ENCODE assay signal across 24 cellular contexts in genomic region chr16:81635336-81635947, GRCh38.
A peak's percentile ranks its signal among the peaks of the same experiment; 100 is the strongest.
DNase-seq lines count a peak whose midpoint lies in the region; ATAC-seq and TF ChIP-seq lines count a peak whose summit lies in the region.
"Had no signal": no experiment of that assay in that cellular context is flagged by ENCODE, and none has a peak within 500 bp of the region (broad histone marks: within the 10 kb centered on the region; RNA-seq: fewer than 3 reads in every experiment).

No MANE protein-coding gene starts in this region.

- H3K4me3 ChIP-seq in trophoblast cell (ENCODE audit: low read depth, low read length) = no peak overlapping the region
- no peak overlapping the region for H3K4me3 ChIP-seq in upper lobe of right lung
- H3K4me3 ChIP-seq: tibial artery had no signal

- H3K27ac ChIP-seq in trophoblast cell (ENCODE audit: low read depth, low read length) (no peak overlapping the region), upper lobe of right lung (no peak overlapping the region)
- H3K27ac ChIP-seq: HL-60, tibial artery had no signal

- peak; percentile 45 for DNase-seq in NCI-H2107 treated with DMSO at 0.1 percent for 48 hours (lab: John Stamatoyannopoulos, UW; ENCODE audit: unreplicated experiment)
- DNase-seq in NCI-H2107 (lab: John Stamatoyannopoulos, UW) = no peak
- DNase-seq in NCI-H146 treated with DMSO at 0.1 percent for 48 hours (lab: John Stamatoyannopoulos, UW; ENCODE audit: unreplicated experiment) = peak; percentile 73
- no peak for DNase-seq in activated T-helper 1 cell treated with anti-CD3 and anti-CD28 coated beads, Interleukin-12 subunit alpha, Interleukin-12 subunit beta, Interleukin-2, Interleukin-4 antibody, amounts not matched to agents 30 ng/mL and 10 ng/mL and 1 ng/mL, durations not matched to agents 14 hours and 24 hours and 36 hours (ENCODE audit: low spot score)
- DNase-seq in neural crest cell (ENCODE audit: low read depth, low spot score) = no peak
- DNase-seq in trophoblast cell = no peak
- no peak for DNase-seq in upper lobe of right lung
- DNase-seq in HT-29 (ENCODE audit: low spot score) = no peak
- DNase-seq: 8988T; activated CD4-positive, alpha-beta T cell treated with anti-CD3 and anti-CD28 coated beads, Interleukin-2, amount 50 U/mL, for 4 hours; activated T-cell treated with anti-CD3 and anti-CD28 coated beads, Interleukin-2, amount 50 U/mL, for 72 hours; C1 segment of cervical spinal cord; central memory CD4-positive, alpha-beta T cell; DMS79 treated with DMSO at 0.1 percent for 48 hours; effector CD8-positive, alpha-beta T cell; H7; head of caudate nucleus; kidney; NCI-H187; NK-92 treated with Interleukin-12 subunit alpha and Interleukin-12 subunit beta, amount 100 ng/mL, for 24 hours; stimulated activated naive B cell treated with anti-CD40 and anti-IgM and Interleukin-4, amounts not matched to agents 10 μg/mL and 1 μg/mL and 100 μg/mL, for 72 hours; tibial artery had no signal

- H3K9ac ChIP-seq in trophoblast cell (ENCODE audit: low read length) = no peak overlapping the region

- no peak overlapping the region for H2BK120ac ChIP-seq in trophoblast cell (ENCODE audit: insufficient read depth, low read length, poor library complexity)

- no peak overlapping the region for H2AK5ac ChIP-seq in trophoblast cell (ENCODE audit: low read length)

- ATAC-seq in upper lobe of right lung = no peak
- ATAC-seq: activated T-cell treated with anti-CD3 and anti-CD28 coated beads, Interleukin-2, amount 50 U/mL, for 72 hours; stimulated activated naive B cell treated with anti-CD40 and anti-IgM and Interleukin-4, amounts not matched to agents 10 μg/mL and 1 μg/mL and 100 μg/mL, for 72 hours had no signal

- H3K27me3 ChIP-seq in trophoblast cell (ENCODE audit: insufficient read depth, low read length) = no peaks in the 10 kb centered on the region
- no peaks in the 10 kb centered on the region for H3K27me3 ChIP-seq in upper lobe of right lung
- H3K27me3 ChIP-seq: neutrophil, tibial artery had no signal

- intact Hi-C loops in activated T-helper 1 cell treated with anti-CD3 and anti-CD28 coated beads, Interleukin-12 subunit alpha, Interleukin-12 subunit beta, Interleukin-2, Interleukin-4 antibody, amounts not matched to agents 30 ng/mL and 10 ng/mL and 1 ng/mL, durations not matched to agents 14 hours and 24 hours and 36 hours (cut with micrococcal nuclease) = no loop called here
- intact Hi-C loops in upper lobe of right lung (cut with DNase I) = no loop called here

- H3K36me3 ChIP-seq in trophoblast cell (ENCODE audit: control insufficient read depth in 1 of 2, insufficient read depth in 2 of 2, low read length in 2 of 2) = peaks cover 5 to 6% of the 10 kb centered on the region in 2 experiments
- no peaks in the 10 kb centered on the region for H3K36me3 ChIP-seq in upper lobe of right lung
- H3K36me3 ChIP-seq: tibial artery had no signal

- no peaks in the 10 kb centered on the region for H3K27me3 Mint-ChIP-seq in activated T-helper 1 cell treated with anti-CD3 and anti-CD28 coated beads, Interleukin-12 subunit alpha, Interleukin-12 subunit beta, Interleukin-2, Interleukin-4 antibody, amounts not matched to agents 30 ng/mL and 10 ng/mL and 1 ng/mL, durations not matched to agents 14 hours and 24 hours and 36 hours (ENCODE audit: insufficient read depth)
- no peaks in the 10 kb centered on the region for H3K27me3 Mint-ChIP-seq in neural crest cell (ENCODE audit: low read depth)
- H3K27me3 Mint-ChIP-seq: stimulated activated naive B cell treated with anti-CD40 and anti-IgM and Interleukin-4, amounts not matched to agents 10 μg/mL and 1 μg/mL and 100 μg/mL, for 72 hours had no signal

- peaks cover 16% of the 10 kb centered on the region for H3K79me1 ChIP-seq in trophoblast cell (ENCODE audit: low read length)

- H3K23ac ChIP-seq in trophoblast cell (ENCODE audit: low read length) = no peak overlapping the region

- H3K9me3 Mint-ChIP-seq in activated T-helper 1 cell treated with anti-CD3 and anti-CD28 coated beads, Interleukin-12 subunit alpha, Interleukin-12 subunit beta, Interleukin-2, Interleukin-4 antibody, amounts not matched to agents 30 ng/mL and 10 ng/mL and 1 ng/mL, durations not matched to agents 14 hours and 24 hours and 36 hours = no peaks in the 10 kb centered on the region
- no peaks in the 10 kb centered on the region for H3K9me3 Mint-ChIP-seq in neural crest cell
- H3K9me3 Mint-ChIP-seq: activated T-cell treated with anti-CD3 and anti-CD28 coated beads, Interleukin-2, amount 50 U/mL, for 72 hours; stimulated activated naive B cell treated with anti-CD40 and anti-IgM and Interleukin-4, amounts not matched to agents 10 μg/mL and 1 μg/mL and 100 μg/mL, for 72 hours had no signal

- no CpG with 5 or more reads among the region's 12 CpGs for WGBS in trophoblast cell (ENCODE audit: extremely low coverage, insufficient coverage, insufficient read length)

- H3K4me2 ChIP-seq in trophoblast cell (ENCODE audit: low read length) = no peak overlapping the region

- no peak overlapping the region for H2AFZ ChIP-seq in trophoblast cell (ENCODE audit: insufficient read depth, low read length, poor library complexity)

- peaks cover 15% of the 10 kb centered on the region for H3K79me2 ChIP-seq in trophoblast cell (ENCODE audit: control insufficient read depth, insufficient read depth, low read length, poor library complexity)

- H3K14ac ChIP-seq in trophoblast cell (ENCODE audit: low read length) = no peak overlapping the region

- no peak overlapping the region for H4K91ac ChIP-seq in trophoblast cell (ENCODE audit: low read depth, low read length)

- H3K18ac ChIP-seq in trophoblast cell (ENCODE audit: low read length) = no peak overlapping the region

- no peak overlapping the region for H2BK12ac ChIP-seq in trophoblast cell (ENCODE audit: low read length)

- H3K36me3 Mint-ChIP-seq in activated T-helper 1 cell treated with anti-CD3 and anti-CD28 coated beads, Interleukin-12 subunit alpha, Interleukin-12 subunit beta, Interleukin-2, Interleukin-4 antibody, amounts not matched to agents 30 ng/mL and 10 ng/mL and 1 ng/mL, durations not matched to agents 14 hours and 24 hours and 36 hours (ENCODE audit: low read depth) = no peaks in the 10 kb centered on the region
- H3K36me3 Mint-ChIP-seq in neural crest cell (ENCODE audit: low read depth) = no peaks in the 10 kb centered on the region

- H3K4me1 ChIP-seq in trophoblast cell (ENCODE audit: control insufficient read depth in 1 of 2, insufficient read depth in 2 of 2, low read length in 2 of 2) (peaks cover 39 to 42% of the 10 kb centered on the region in 2 experiments), upper lobe of right lung (peaks cover 27% of the 10 kb centered on the region)
- H3K4me1 ChIP-seq: tibial artery had no signal

- H3K4me3 Mint-ChIP-seq in activated T-helper 1 cell treated with anti-CD3 and anti-CD28 coated beads, Interleukin-12 subunit alpha, Interleukin-12 subunit beta, Interleukin-2, Interleukin-4 antibody, amounts not matched to agents 30 ng/mL and 10 ng/mL and 1 ng/mL, durations not matched to agents 14 hours and 24 hours and 36 hours = no peak overlapping the region
- peak overlapping the region; percentile 52 for H3K4me3 Mint-ChIP-seq in neural crest cell
- H3K4me3 Mint-ChIP-seq: stimulated activated naive B cell treated with anti-CD40 and anti-IgM and Interleukin-4, amounts not matched to agents 10 μg/mL and 1 μg/mL and 100 μg/mL, for 72 hours had no signal

- TF ChIP-seq CTCF in neural crest cell (conservative IDR thresholded peaks at IDR 0.05) (no peak), upper lobe of right lung (IDR thresholded peaks at IDR 0.05) (no peak)

- H3K4me1 Mint-ChIP-seq in activated T-helper 1 cell treated with anti-CD3 and anti-CD28 coated beads, Interleukin-12 subunit alpha, Interleukin-12 subunit beta, Interleukin-2, Interleukin-4 antibody, amounts not matched to agents 30 ng/mL and 10 ng/mL and 1 ng/mL, durations not matched to agents 14 hours and 24 hours and 36 hours (ENCODE audit: low read depth) = peaks cover 56% of the 10 kb centered on the region
- peaks cover 77% of the 10 kb centered on the region for H3K4me1 Mint-ChIP-seq in neural crest cell

- H2BK5ac ChIP-seq in trophoblast cell (ENCODE audit: low read depth, low read length, poor library complexity) = no peak overlapping the region

- H3K9me3 ChIP-seq in trophoblast cell (ENCODE audit: insufficient read depth, low read depth, low read length) (no peaks in the 10 kb centered on the region), upper lobe of right lung (no peaks in the 10 kb centered on the region)
- H3K9me3 ChIP-seq: neutrophil, tibial artery had no signal

- peak overlapping the region; percentile 55 for H3K27ac Mint-ChIP-seq in activated T-helper 1 cell treated with anti-CD3 and anti-CD28 coated beads, Interleukin-12 subunit alpha, Interleukin-12 subunit beta, Interleukin-2, Interleukin-4 antibody, amounts not matched to agents 30 ng/mL and 10 ng/mL and 1 ng/mL, durations not matched to agents 14 hours and 24 hours and 36 hours
- H3K27ac Mint-ChIP-seq in neural crest cell (ENCODE audit: unreplicated experiment) = peak overlapping the region; percentile 53
- H3K27ac Mint-ChIP-seq: stimulated activated naive B cell treated with anti-CD40 and anti-IgM and Interleukin-4, amounts not matched to agents 10 μg/mL and 1 μg/mL and 100 μg/mL, for 72 hours had no signal

- H4K12ac ChIP-seq in trophoblast cell (ENCODE audit: low read depth, low read length) = no peak overlapping the region

- H4K8ac ChIP-seq in trophoblast cell (ENCODE audit: low read depth, low read length) = no peak overlapping the region

- no peak overlapping the region for H3K4ac ChIP-seq in trophoblast cell (ENCODE audit: low read depth, low read length)

Comparison
In these comparisons a context has a peak if more than half of its experiments do, and no peak if none do; other contexts are left out.
1. DNase-seq: peak in NCI-H2107 treated with DMSO at 0.1 percent for 48 hours (single experiment) and NCI-H146 treated with DMSO at 0.1 percent for 48 hours (single experiment); none in NCI-H2107 (single experiment), activated T-helper 1 cell treated with anti-CD3 and anti-CD28 coated beads, Interleukin-12 subunit alpha, Interleukin-12 subunit beta, Interleukin-2, Interleukin-4 antibody, amounts not matched to agents 30 ng/mL and 10 ng/mL and 1 ng/mL, durations not matched to agents 14 hours and 24 hours and 36 hours (single experiment), neural crest cell (single experiment), trophoblast cell (0 of 2), upper lobe of right lung (single experiment) and HT-29 (single experiment).